Comparison of ENCODE assay signal across 16 cellular contexts in the genomic region with DNA sequence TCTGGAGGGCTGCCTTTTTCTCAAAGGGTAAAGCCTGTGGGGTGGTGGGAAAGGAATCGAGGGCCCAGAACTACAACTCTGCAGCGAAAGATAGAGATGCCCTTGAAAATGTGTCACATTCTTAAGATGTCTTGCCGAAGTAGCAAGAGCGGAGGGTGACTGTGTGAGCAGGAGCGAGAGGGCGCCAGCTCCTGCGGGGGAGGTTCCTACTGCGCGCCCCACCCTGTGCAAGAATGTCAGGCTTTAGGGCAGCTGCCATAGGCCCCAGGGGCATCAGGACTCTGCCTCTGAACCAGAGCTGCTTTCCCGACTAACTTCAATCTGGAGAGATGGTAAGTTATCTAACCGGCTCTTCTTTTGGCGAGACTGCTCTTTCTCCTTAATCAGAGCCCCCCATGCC.
"Had no signal": no experiment of that assay in that cellular context is flagged by ENCODE, and none has a peak within 500 bp of the region (broad histone marks: within the 10 kb centered on the region; RNA-seq: fewer than 3 reads in every experiment).

No MANE protein-coding gene starts in this region.

- H3K9me3 Mint-ChIP-seq: activated T-helper 2 cell treated with anti-CD3 and anti-CD28 coated beads, Interferon-gamma antibody, Interleukin-2, Interleukin-4, amounts not matched to agents 10 μg/mL and 5 μg/mL and 100 μg/mL, durations not matched to agents 14 hours and 24 hours and 36 hours had no signal

- FAIRE-seq: urothelium cell line had no signal

- DNase-seq: activated CD4-positive, alpha-beta T cell treated with anti-CD3 and anti-CD28 coated beads for 1 hour; activated CD4-positive, alpha-beta T cell treated with anti-CD3 and anti-CD28 coated beads, Interleukin-2, amount 50 U/mL, for 4 hours; activated naive CD4-positive, alpha-beta T cell treated with anti-CD3 and anti-CD28 coated beads, Interleukin-2, amount 50 U/mL, for 16 hours; activated T-cell treated with anti-CD3 and anti-CD28 coated beads for 4 hours; effector CD4-positive, alpha-beta T cell; mesenchymal stem cell; stimulated activated CD4-positive, alpha-beta T cell treated with anti-CD3 and anti-CD28 coated beads, Interleukin-1b, Interleukin-23, amount 100 ng/mL, for 48 hours; stomach had no signal

- H3K27ac Mint-ChIP-seq: activated T-helper 2 cell treated with anti-CD3 and anti-CD28 coated beads, Interferon-gamma antibody, Interleukin-2, Interleukin-4, amounts not matched to agents 10 μg/mL and 5 μg/mL and 100 μg/mL, durations not matched to agents 14 hours and 24 hours and 36 hours had no signal

- ATAC-seq: gastroesophageal sphincter, sciatic nerve, SK-N-SH treated with all-trans-retinoic acid at 6 μM for 48 hours had no signal

- H3K4me1 ChIP-seq: adrenal gland, gastroesophageal sphincter, stomach had no signal

- H3K4me3 ChIP-seq: adrenal gland, coronary artery, gastroesophageal sphincter, stomach had no signal

- H3K9me3 ChIP-seq: adrenal gland, gastroesophageal sphincter, stomach had no signal

- H3K27me3 ChIP-seq: adrenal gland, gastroesophageal sphincter, stomach had no signal

- H3K27ac ChIP-seq: adrenal gland, coronary artery, epithelial cell of prostate, gastroesophageal sphincter, stomach had no signal
